26 cellular contexts compared by ENCODE assay signal in the genomic region with DNA sequence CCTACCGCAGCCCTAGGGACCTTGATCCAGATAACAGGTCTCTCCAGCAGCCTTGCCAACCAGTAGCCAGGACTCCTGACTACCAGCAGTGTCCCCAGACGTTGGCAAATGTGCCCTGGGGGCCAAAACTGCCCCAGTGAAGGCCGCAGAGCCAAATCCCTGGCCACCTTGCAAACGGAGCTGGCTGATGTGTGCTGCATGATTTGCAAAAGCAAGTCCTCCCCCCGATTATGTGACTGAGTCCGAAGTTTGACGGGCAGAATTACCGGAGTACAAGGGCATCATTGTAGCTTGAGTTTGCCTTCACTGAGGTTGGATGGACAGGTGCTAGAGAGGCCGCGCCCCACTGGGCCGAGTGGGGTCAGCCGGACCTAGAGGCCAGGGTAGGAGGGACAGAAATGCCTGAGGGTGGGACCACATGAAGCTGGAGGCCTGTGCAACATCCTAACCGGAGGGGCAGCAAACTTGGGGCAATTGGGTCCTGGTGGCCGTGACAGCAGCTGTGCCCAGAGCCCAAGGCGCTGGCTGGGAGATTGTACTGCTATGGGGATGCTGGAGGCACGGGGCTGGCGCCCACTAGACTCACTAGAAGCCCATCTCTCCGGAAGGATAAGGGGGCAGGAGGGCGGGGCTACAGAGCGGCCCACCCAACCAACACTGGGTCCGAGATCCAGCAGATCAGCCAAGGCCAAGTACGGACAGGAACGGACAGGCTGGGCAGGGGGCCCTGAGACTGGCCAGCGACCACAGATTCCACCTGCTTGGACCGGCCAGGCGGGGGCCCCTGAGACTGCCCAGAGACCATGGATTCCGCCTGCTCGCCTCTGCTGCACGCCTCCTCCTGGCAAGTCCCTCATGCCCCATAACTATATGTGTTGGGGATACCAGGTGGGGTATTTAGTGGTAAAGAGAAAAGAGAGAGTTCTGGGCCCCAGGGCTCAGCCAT. TPM values are rescaled to one million over a fixed set of nuclear protein-coding genes. Genes with fewer than 3 reads are reported as not detected.
DNase-seq lines count a peak whose midpoint lies in the region; ATAC-seq, FAIRE-seq and TF ChIP-seq lines count a peak whose summit lies in the region.
"Had no signal": no experiment of that assay in that cellular context is flagged by ENCODE, and none has a peak within 500 bp of the region (broad histone marks: within the 10 kb centered on the region; RNA-seq: fewer than 3 reads in every experiment).

No MANE protein-coding gene starts in this region.

- no peak overlapping the region for H3K4ac ChIP-seq in H1 (replicated peaks; ENCODE audit: insufficient read length, low read depth, low read length)

- H3K27me3 ChIP-seq in H1 (replicated peaks in 1 of 4; ENCODE audit: control insufficient read depth in 3 of 4, extremely low read depth in 1 of 4, insufficient read depth in 3 of 4, low read length in 3 of 4), result peaks cover 0 to 3% (median 0%) of the 10 kb centered on the region in 4 experiments; a peak in 1 of 7 replicates
- no peaks in the 10 kb centered on the region for H3K27me3 ChIP-seq in neural progenitor cell
- H3K27me3 ChIP-seq in lower lobe of right lung (ENCODE audit: low read depth), result peaks cover 17% of the 10 kb centered on the region

- no peak overlapping the region for H3K18ac ChIP-seq in H1 (ENCODE audit: extremely low read depth, low read length)

- H3K9me3 ChIP-seq in H1 (ENCODE audit: insufficient read depth in 2 of 2, low read depth in 1 of 2, low read length in 1 of 2) (no peaks in the 10 kb centered on the region), neural progenitor cell (ENCODE audit: low read depth) (no peaks in the 10 kb centered on the region), lower lobe of right lung (no peaks in the 10 kb centered on the region)
- H3K9me3 ChIP-seq: SJCRH30 had no signal

- H3K23ac ChIP-seq in H1 (ENCODE audit: insufficient read length), result no peak overlapping the region

- peaks cover 3% of the 10 kb centered on the region; the same call in 1 of the 2 replicates for H3K23me2 ChIP-seq in H1 (ENCODE audit: low read depth, low read length)

- 86% methylated on average over 29 of the region's 29 CpGs; no CpG with 5 or more reads in 1 of the 2 experiments for WGBS in H1 (ENCODE audit: extremely low coverage in 1 of 2, insufficient coverage in 1 of 2, insufficient read length in 1 of 2, insufficient replicate concordance in 2 of 2, low coverage in 1 of 2, low lambda C conversion rate in 2 of 2, missing lambda C conversion rate in 1 of 2), 2 experiments

- H2BK120ac ChIP-seq in H1 (replicated peaks; ENCODE audit: low read depth, low read length), result no peak overlapping the region

- CTCF ChIA-PET in H1 (lab: Charles Lee; ENCODE audit: partially characterized antibody), result interaction anchor here (0.8 to 1.9 kb wide), 8 partner anchors 14 to 162 kb away, joined by 3 to 6 read pairs (median 4); no protein-coding TSS in a partner anchor

- H2BK5ac ChIP-seq in H1 (ENCODE audit: low read depth, low read length), result no peak overlapping the region

- TF ChIP-seq POLR2A in H1 (IDR thresholded peaks at IDR 0.05; ENCODE audit: control extremely low read depth in 1 of 2, low read depth in 2 of 2, low read length in 2 of 2), result no peak

- H3K36me3 ChIP-seq in H1 (ENCODE audit: control insufficient read depth in 2 of 4, insufficient read depth in 4 of 4, low read length in 3 of 4) (no peaks in the 10 kb centered on the region), neural progenitor cell (no peaks in the 10 kb centered on the region), lower lobe of right lung (no peaks in the 10 kb centered on the region)
- H3K36me3 ChIP-seq: SJCRH30 had no signal

- H2BK12ac ChIP-seq in H1 (ENCODE audit: low read depth, low read length), result peak overlapping the region; percentile 3; the same call in 1 of the 2 replicates

- H3K56ac ChIP-seq in H1 (replicated peaks; ENCODE audit: insufficient read length, low read depth, low read length), result no peak overlapping the region

- H3K4me3 Mint-ChIP-seq in neural progenitor cell, result peak overlapping the region; percentile 34
- H3K4me3 Mint-ChIP-seq: activated naive CD8-positive, alpha-beta T cell; B cell; natural killer cell; stimulated activated naive B cell treated with anti-CD40 and anti-IgM and Interleukin-4, amounts not matched to agents 10 μg/mL and 1 μg/mL and 100 μg/mL, for 72 hours had no signal

- peaks cover 48% of the 10 kb centered on the region for H3K4me1 Mint-ChIP-seq in neural progenitor cell
- H3K4me1 Mint-ChIP-seq: natural killer cell had no signal

- no peak overlapping the region for H3K4me2 ChIP-seq in H1 (ENCODE audit: insufficient read depth in 1 of 2, low read depth in 2 of 2, low read length in 2 of 2)
- H3K4me2 ChIP-seq in neural progenitor cell, result no peak overlapping the region

- H3K79me2 ChIP-seq in H1 (ENCODE audit: control insufficient read depth in 1 of 2, insufficient read depth in 2 of 2, low read length in 2 of 2) (peaks cover 0 to 13% of the 10 kb centered on the region in 2 experiments; a peak in 1 of 4 replicates), neural progenitor cell (ENCODE audit: low read depth) (no peaks in the 10 kb centered on the region)

- H3K9ac ChIP-seq in H1 (replicated peaks in 1 of 4; ENCODE audit: extremely low read depth in 1 of 4, low read depth in 3 of 4, low read length in 3 of 4), result no peak overlapping the region
- H3K9ac ChIP-seq in neural progenitor cell, result no peak overlapping the region

- no peak overlapping the region for H4K8ac ChIP-seq in H1 (ENCODE audit: extremely low read depth, insufficient read depth, low read length)

- no peak for TF ChIP-seq EP300 in H1 (IDR thresholded peaks at IDR 0.05; ENCODE audit: borderline replicate concordance in 1 of 2, low read depth in 2 of 2, low read length in 2 of 2)

- peaks cover 5% of the 10 kb centered on the region; the same call in 1 of the 2 replicates for H3K79me1 ChIP-seq in H1 (ENCODE audit: low read depth, low read length)

- TF ChIP-seq CTCF in H1 (IDR thresholded peaks at IDR 0.05; ENCODE audit: control extremely low read depth in 1 of 3, insufficient read depth in 1 of 3, low read depth in 1 of 3, low read length in 3 of 3) (no peak), neural progenitor cell (IDR thresholded peaks at IDR 0.05) (no peak), lower lobe of right lung (IDR thresholded peaks at IDR 0.05) (no peak)

- H4K20me1 ChIP-seq in H1 (replicated peaks in 1 of 2; ENCODE audit: control insufficient read depth in 1 of 2, insufficient read depth in 2 of 2, low read length in 2 of 2), result peaks cover 3 to 15% of the 10 kb centered on the region in 2 experiments
- H4K20me1 ChIP-seq in neural progenitor cell (ENCODE audit: low read depth), result peaks cover 9% of the 10 kb centered on the region

- no peak overlapping the region for H4K91ac ChIP-seq in H1 (replicated peaks; ENCODE audit: insufficient read length, low read length)

- H3K4me1 ChIP-seq in H1 (replicated peaks in 1 of 4; ENCODE audit: control insufficient read depth in 3 of 4, insufficient read depth in 4 of 4, low read length in 3 of 4) (peaks cover 0 to 20% (median 16%) of the 10 kb centered on the region in 4 experiments; a peak in 6 of 7 replicates), neural progenitor cell (peaks cover 13% of the 10 kb centered on the region), lower lobe of right lung (peaks cover 21% of the 10 kb centered on the region)

- no peak overlapping the region for H2AFZ ChIP-seq in H1 (ENCODE audit: low read length)
- H2AFZ ChIP-seq in neural progenitor cell (replicated peaks), result no peak overlapping the region

- no peak overlapping the region for H4K5ac ChIP-seq in H1 (ENCODE audit: insufficient read length, low read depth, low read length)

- H3K4me3 ChIP-seq in H1 (ENCODE audit: extremely low read depth in 1 of 4, insufficient read depth in 2 of 4, low read depth in 3 of 4, low read length in 4 of 4) (no peak overlapping the region), neural progenitor cell (no peak overlapping the region), lower lobe of right lung (no peak overlapping the region)
- H3K4me3 ChIP-seq: SJCRH30 had no signal

- H3K36me3 Mint-ChIP-seq in neural progenitor cell, result no peaks in the 10 kb centered on the region
- H3K36me3 Mint-ChIP-seq: activated naive CD8-positive, alpha-beta T cell; natural killer cell; stimulated activated naive B cell treated with anti-CD40 and anti-IgM and Interleukin-4, amounts not matched to agents 10 μg/mL and 1 μg/mL and 100 μg/mL, for 72 hours had no signal

- ATAC-seq in Right ventricle myocardium superior (ENCODE audit: poor library complexity), result no peak
- ATAC-seq in lower lobe of right lung, result no peak
- ATAC-seq: natural killer cell; stimulated activated naive B cell treated with anti-CD40 and anti-IgM and Interleukin-4, amounts not matched to agents 10 μg/mL and 1 μg/mL and 100 μg/mL, for 72 hours had no signal

- no peak overlapping the region for H2BK20ac ChIP-seq in H1 (ENCODE audit: low read length)

- no peaks in the 10 kb centered on the region for H3K9me3 Mint-ChIP-seq in neural progenitor cell
- H3K9me3 Mint-ChIP-seq: activated T-helper 2 cell treated with anti-CD3 and anti-CD28 coated beads, Interferon-gamma antibody, Interleukin-2, Interleukin-4, amounts not matched to agents 10 μg/mL and 5 μg/mL and 100 μg/mL, durations not matched to agents 14 hours and 24 hours and 36 hours; endodermal cell; natural killer cell; stimulated activated naive B cell treated with anti-CD40 and anti-IgM and Interleukin-4, amounts not matched to agents 10 μg/mL and 1 μg/mL and 100 μg/mL, for 72 hours had no signal

- DNase-seq in Right ventricle myocardium superior (peak; percentile 41), cardiac septum (ENCODE audit: low spot score) (no peak), H1 (ENCODE audit: low read depth in 1 of 2, low spot score in 2 of 2) (no peak), neural progenitor cell (ENCODE audit: low spot score) (no peak), NCI-H187 (lab: John Stamatoyannopoulos, UW) (no peak), NCI-H345 (lab: John Stamatoyannopoulos, UW) (no peak), lower lobe of right lung (no peak)
- no peak for DNase-seq in stimulated activated CD4-positive, alpha-beta T cell treated with anti-CD3 and anti-CD28 coated beads, Interleukin-2, amount 100 ng/mL, for 24 hours
- DNase-seq: activated CD4-positive, alpha-beta T cell treated with anti-CD3 and anti-CD28 coated beads for 4 hours; EL; endodermal cell; mesendoderm; natural killer cell; NCI-H1930; NCI-H226; NCI-H82; OCI-M1; stimulated activated naive B cell treated with anti-CD40 and anti-IgM and Interleukin-4, amounts not matched to agents 10 μg/mL and 1 μg/mL and 100 μg/mL, for 72 hours had no signal

- POLR2A ChIA-PET in H1 (lab: Charles Lee; ENCODE audit: partially characterized antibody), result interaction anchor here (0.9 to 1.4 kb wide), 4 partner anchors 14 to 176 kb away, joined by 3 to 5 read pairs (median 4); no protein-coding TSS in a partner anchor

- TF ChIP-seq RAD21 in H1 (IDR thresholded peaks at IDR 0.05 in 1 of 2, conservative IDR thresholded peaks at IDR 0.05 in 1 of 2; ENCODE audit: low read depth in 2 of 2, low read length in 2 of 2), result no peak

- intact Hi-C loops in Right ventricle myocardium superior (cut with DNase I) (no loop called here), cardiac septum (cut with DNase I) (no loop called here), lower lobe of right lung (cut with DNase I) (no loop called here)

- peaks cover 23% of the 10 kb centered on the region for H3F3A ChIP-seq in neural progenitor cell (ENCODE audit: low read depth)

- FAIRE-seq in H1 (lab: Jason Lieb, UNC), result no peak
- FAIRE-seq: A204.1, astrocyte had no signal

- H3K27me3 Mint-ChIP-seq in neural progenitor cell (ENCODE audit: insufficient read depth, low read depth), result peaks cover 2% of the 10 kb centered on the region

- no peak overlapping the region for H3K27ac ChIP-seq in H1 (ENCODE audit: low read depth, low read length)
- no peak overlapping the region for H3K27ac ChIP-seq in neural progenitor cell
- H3K27ac ChIP-seq in lower lobe of right lung, result no peak overlapping the region
- H3K27ac ChIP-seq: SJCRH30 had no signal

- H2AK5ac ChIP-seq in H1 (ENCODE audit: low read depth, low read length), result no peak overlapping the region

- no peak overlapping the region for H2BK15ac ChIP-seq in H1 (ENCODE audit: low read length)

- H3K14ac ChIP-seq in H1 (ENCODE audit: insufficient read length), result no peak overlapping the region

- peak overlapping the region; percentile 48 for H3K27ac Mint-ChIP-seq in neural progenitor cell
- H3K27ac Mint-ChIP-seq: activated naive CD8-positive, alpha-beta T cell; activated T-helper 2 cell treated with anti-CD3 and anti-CD28 coated beads, Interferon-gamma antibody, Interleukin-2, Interleukin-4, amounts not matched to agents 10 μg/mL and 5 μg/mL and 100 μg/mL, durations not matched to agents 14 hours and 24 hours and 36 hours; B cell; natural killer cell; stimulated activated naive B cell treated with anti-CD40 and anti-IgM and Interleukin-4, amounts not matched to agents 10 μg/mL and 1 μg/mL and 100 μg/mL, for 72 hours had no signal

RNA-seq across cellular contexts. Expression of gene ARHGEF16, which starts 2.8 kb away (rescaled TPM):
- total RNA-seq in Right ventricle myocardium superior (0.89 TPM), cardiac septum (0.57 TPM), neural progenitor cell (ENCODE audit: low replicate concordance) (1.3 and 7.8 TPM in 2 replicates), lower lobe of right lung (10.6 TPM)
- 20.0 and 20.7 TPM in 2 replicates for total RNA-seq in H1 (2021; fragmentation: NEBNext Ultra II Directional; extraction: Animal tissue kit (Norgen Biotek cat#: 25700))
- 18.3 and 25.0 TPM in 2 replicates for polyA plus RNA-seq in H1 (2011; rRNA removed)
- polyA plus RNA-seq in H1 (2011; cell fraction: cytosol; rRNA removed), result 20.5 TPM
- polyA plus RNA-seq in H1 (2011; cell fraction: nucleus; rRNA removed), result 55.6 TPM
- polyA plus RNA-seq in H1 (2012, experiment 1 of 2), result 11.4 to 18.1 TPM (median 16.6 TPM) in 4 replicates
- 15.7 TPM for polyA plus RNA-seq in H1 (2012, experiment 2 of 2)
- 8.9 TPM for polyA plus RNA-seq in H1 (2013, experiment 1 of 2)
- 7.8 TPM for polyA plus RNA-seq in H1 (2013, experiment 2 of 2)
- polyA minus RNA-seq in H1 (2011; rRNA and poly(A)+ RNA removed), result 32.5 and 33.4 TPM in 2 replicates
- 10.1 TPM for polyA minus RNA-seq in H1 (2011; cell fraction: cytosol; rRNA and poly(A)+ RNA removed)
- 24.2 TPM for polyA minus RNA-seq in H1 (2011; cell fraction: nucleus; rRNA and poly(A)+ RNA removed)
- total RNA-seq: activated T-helper 2 cell treated with anti-CD3 and anti-CD28 coated beads, Interferon-gamma antibody, Interleukin-2, Interleukin-4, amounts not matched to agents 10 μg/mL and 5 μg/mL and 100 μg/mL, durations not matched to agents 14 hours and 24 hours and 36 hours; LHCN-M2; natural killer cell; T-helper 1 cell treated with Interleukin-12 subunit alpha and Interleukin-12 subunit beta and Interleukin-4 antibody, amounts not matched to agents 30 ng/mL and 1 ng/mL, for 36 hours had no signal
